ENCODE assay signal across 10 cellular contexts in the genomic region with DNA sequence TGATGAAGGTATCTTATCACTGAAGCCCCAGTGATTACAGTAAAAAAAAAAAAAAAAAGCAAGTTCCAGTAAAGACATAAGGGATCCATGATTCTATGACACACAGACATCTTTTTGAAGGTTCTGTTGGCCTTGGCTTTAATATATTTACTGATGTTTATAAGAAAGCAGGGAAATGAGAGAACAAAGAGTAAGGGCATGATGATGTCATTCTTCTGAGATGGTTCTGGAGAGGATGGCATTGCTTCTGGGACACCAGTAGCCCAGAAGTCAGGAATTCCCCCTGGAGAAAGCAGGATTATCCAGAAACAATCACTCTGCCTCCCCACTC.
DNase-seq lines count a peak whose midpoint lies in the region; ATAC-seq, FAIRE-seq and TF ChIP-seq lines count a peak whose summit lies in the region.
"Had no signal": no experiment of that assay in that cellular context is flagged by ENCODE, and none has a peak within 500 bp of the region (broad histone marks: within the 10 kb centered on the region; RNA-seq: fewer than 3 reads in every experiment).

No MANE protein-coding gene starts in this region.

- TF ChIP-seq CTCF in KMS-11 (conservative IDR thresholded peaks at IDR 0.05; ENCODE audit: low read depth, low read length) = no peak
- no peak for TF ChIP-seq CTCF in H1 (IDR thresholded peaks at IDR 0.05; ENCODE audit: control extremely low read depth in 1 of 3, insufficient read depth in 1 of 3, low read depth in 1 of 3, low read length in 3 of 3)
- TF ChIP-seq CTCF in type B pancreatic cell (conservative IDR thresholded peaks at IDR 0.05) = no peak

- peak overlapping the region; percentile 70 to 96 for H3K27ac Mint-ChIP-seq in activated naive CD4-positive, alpha-beta T cell treated with anti-CD3 and anti-CD28 coated beads, Interleukin-2, amount 50 U/mL, for 72 hours
- H3K27ac Mint-ChIP-seq in type B pancreatic cell = peak overlapping the region; percentile 56

- no peaks in the 10 kb centered on the region for H3K79me1 ChIP-seq in H1 (ENCODE audit: low read depth, low read length)

- H3K36me3 Mint-ChIP-seq in activated naive CD4-positive, alpha-beta T cell treated with anti-CD3 and anti-CD28 coated beads, Interleukin-2, amount 50 U/mL, for 72 hours = peaks cover 0 to 37% of the 10 kb centered on the region in 2 donors
- no peaks in the 10 kb centered on the region for H3K36me3 Mint-ChIP-seq in type B pancreatic cell

- H2BK120ac ChIP-seq in H1 (replicated peaks; ENCODE audit: low read depth, low read length) = no peak overlapping the region

- no peak for TF ChIP-seq RAD21 in H1 (IDR thresholded peaks at IDR 0.05 in 1 of 2, conservative IDR thresholded peaks at IDR 0.05 in 1 of 2; ENCODE audit: low read depth in 2 of 2, low read length in 2 of 2)

- no peak for FAIRE-seq in H1 (lab: Jason Lieb, UNC)

- no peaks in the 10 kb centered on the region for H3K27me3 ChIP-seq in KMS-11 (ENCODE audit: insufficient read depth, low read depth)
- no peaks in the 10 kb centered on the region for H3K27me3 ChIP-seq in H1 (replicated peaks in 1 of 4; ENCODE audit: control insufficient read depth in 3 of 4, extremely low read depth in 1 of 4, insufficient read depth in 3 of 4, low read length in 3 of 4)

- H3K9me3 ChIP-seq in H1 (ENCODE audit: insufficient read depth in 2 of 2, low read depth in 1 of 2, low read length in 1 of 2) = no peaks in the 10 kb centered on the region

- no peak overlapping the region for H4K5ac ChIP-seq in H1 (ENCODE audit: insufficient read length, low read depth, low read length)

- H3K9me3 Mint-ChIP-seq in activated naive CD4-positive, alpha-beta T cell treated with anti-CD3 and anti-CD28 coated beads, Interleukin-2, amount 50 U/mL, for 72 hours = peaks cover 0 to 11% of the 10 kb centered on the region in 2 donors
- no peaks in the 10 kb centered on the region for H3K9me3 Mint-ChIP-seq in type B pancreatic cell

- no peak overlapping the region for H3K23ac ChIP-seq in H1 (ENCODE audit: insufficient read length)

- H4K20me1 ChIP-seq in KMS-11 (ENCODE audit: insufficient read depth) = no peaks in the 10 kb centered on the region
- H4K20me1 ChIP-seq in H1 (replicated peaks in 1 of 2; ENCODE audit: control insufficient read depth in 1 of 2, insufficient read depth in 2 of 2, low read length in 2 of 2) = no peaks in the 10 kb centered on the region

- no peak overlapping the region for H4K91ac ChIP-seq in H1 (replicated peaks; ENCODE audit: insufficient read length, low read length)

- H2AFZ ChIP-seq in KMS-11 (ENCODE audit: low read depth) = peak overlapping the region; percentile 34; the same call in 1 of the 2 replicates
- H2AFZ ChIP-seq in H1 (ENCODE audit: low read length) = peak overlapping the region; percentile 17; the same call in 1 of the 2 replicates

- TF ChIP-seq EP300 in H1 (IDR thresholded peaks at IDR 0.05; ENCODE audit: borderline replicate concordance in 1 of 2, low read depth in 2 of 2, low read length in 2 of 2) = no peak

- H3K4ac ChIP-seq in H1 (replicated peaks; ENCODE audit: insufficient read length, low read depth, low read length) = no peak overlapping the region

- no peak overlapping the region for H2BK20ac ChIP-seq in H1 (ENCODE audit: low read length)

- no peak overlapping the region for H3K14ac ChIP-seq in H1 (ENCODE audit: insufficient read length)

- H3K18ac ChIP-seq in H1 (ENCODE audit: extremely low read depth, low read length) = no peak overlapping the region

- H3K9ac ChIP-seq in KMS-11 (peak overlapping the region; percentile 47; the same call in 1 of the 2 replicates), H1 (replicated peaks in 1 of 4; ENCODE audit: extremely low read depth in 1 of 4, low read depth in 3 of 4, low read length in 3 of 4) (no peak overlapping the region)

- no peak for ATAC-seq in activated naive CD4-positive, alpha-beta T cell treated with anti-CD3 and anti-CD28 coated beads, Interleukin-2, amount 50 U/mL, for 72 hours
- no peak for ATAC-seq in GM18511 (IDR thresholded peaks at IDR 0.05; ENCODE audit: unreplicated experiment)

- no peak overlapping the region for H3K4me3 Mint-ChIP-seq in type B pancreatic cell

- no peaks in the 10 kb centered on the region for H3K23me2 ChIP-seq in H1 (ENCODE audit: low read depth, low read length)

- H3K4me2 ChIP-seq in KMS-11 (peak overlapping the region; percentile 71), H1 (ENCODE audit: insufficient read depth in 1 of 2, low read depth in 2 of 2, low read length in 2 of 2) (no peak overlapping the region; a peak in 1 of 4 replicates)

- no peak for TF ChIP-seq POLR2A in H1 (IDR thresholded peaks at IDR 0.05; ENCODE audit: control extremely low read depth in 1 of 2, low read depth in 2 of 2, low read length in 2 of 2)

- CTCF ChIA-PET in H1 (lab: Charles Lee; ENCODE audit: partially characterized antibody) = interaction anchor here (1.8 to 4.6 kb wide), 3 partner anchors 10 to 404 kb away, joined by 3 to 27 read pairs (median 5); no protein-coding TSS in a partner anchor

- H2AK5ac ChIP-seq in H1 (ENCODE audit: low read depth, low read length) = no peak overlapping the region

- peaks cover 3% of the 10 kb centered on the region for H3K27me3 Mint-ChIP-seq in type B pancreatic cell

- no peak overlapping the region for H3K4me3 ChIP-seq in KMS-11 (IDR thresholded peaks at IDR 0.05; ENCODE audit: insufficient read depth, low read depth, low read length)
- no peak overlapping the region for H3K4me3 ChIP-seq in H1 (ENCODE audit: extremely low read depth in 1 of 4, insufficient read depth in 2 of 4, low read depth in 3 of 4, low read length in 4 of 4)

- no peak overlapping the region for H4K8ac ChIP-seq in H1 (ENCODE audit: extremely low read depth, insufficient read depth, low read length)

- peaks cover 46% of the 10 kb centered on the region for H3K4me1 Mint-ChIP-seq in type B pancreatic cell (ENCODE audit: unreplicated experiment)

- no peak overlapping the region for H2BK15ac ChIP-seq in H1 (ENCODE audit: low read length)

- no peak overlapping the region for H3K56ac ChIP-seq in H1 (replicated peaks; ENCODE audit: insufficient read length, low read depth, low read length)

- H3K79me2 ChIP-seq in KMS-11 (ENCODE audit: insufficient read depth, low read depth) (no peaks in the 10 kb centered on the region), H1 (ENCODE audit: control insufficient read depth in 1 of 2, insufficient read depth in 2 of 2, low read length in 2 of 2) (no peaks in the 10 kb centered on the region)

- H3K27ac ChIP-seq in KMS-11 (peak overlapping the region; percentile 94), H1 (ENCODE audit: low read depth, low read length) (no peak overlapping the region; the same call in 1 of the 2 replicates)

- H3K36me3 ChIP-seq in KMS-11 (ENCODE audit: insufficient read depth) = no peaks in the 10 kb centered on the region
- H3K36me3 ChIP-seq in H1 (ENCODE audit: control insufficient read depth in 2 of 4, insufficient read depth in 4 of 4, low read length in 3 of 4) = no peaks in the 10 kb centered on the region

- H3K4me1 ChIP-seq in KMS-11 (ENCODE audit: low read depth, poor library complexity, severe bottlenecking) = peaks cover 35% of the 10 kb centered on the region
- H3K4me1 ChIP-seq in H1 (replicated peaks in 1 of 4; ENCODE audit: control insufficient read depth in 3 of 4, insufficient read depth in 4 of 4, low read length in 3 of 4) = peaks cover 3 to 7% (median 5%) of the 10 kb centered on the region in 4 experiments; a peak in 4 of 7 replicates

- POLR2A ChIA-PET in H1 (lab: Charles Lee; ENCODE audit: partially characterized antibody) = no interaction called here

- DNase-seq in activated naive CD4-positive, alpha-beta T cell treated with anti-CD3 and anti-CD28 coated beads, Interleukin-2, amount 50 U/mL, for 72 hours (ENCODE audit: low spot score in 2 of 2) = no peak
- no peak for DNase-seq in activated naive CD4-positive, alpha-beta T cell treated with Interleukin-2 at 50 U/mL for 16 hours
- no peak for DNase-seq in H1 (ENCODE audit: low read depth in 1 of 2, low spot score in 2 of 2)
- no peak for DNase-seq in type B pancreatic cell (ENCODE audit: extremely low spot score, unreplicated experiment)
- DNase-seq in NCI-H187 treated with DMSO at 0.1 percent for 48 hours (lab: John Stamatoyannopoulos, UW) = no peak
- DNase-seq in cerebellar nuclear complex (lab: John Stamatoyannopoulos, UW) = no peak
- DNase-seq: NCI-H2029 treated with DMSO at 0.1 percent for 48 hours, T-helper 9 cell had no signal

- no peak overlapping the region for H2BK12ac ChIP-seq in H1 (ENCODE audit: low read depth, low read length)

- no peak overlapping the region for H2BK5ac ChIP-seq in H1 (ENCODE audit: low read depth, low read length)

TF ChIP-seq in H1, 55 proteins besides CTCF, POLR2A, EP300 and RAD21:
- TF ChIP-seq FOSL1 (IDR thresholded peaks at IDR 0.05; ENCODE audit: insufficient read depth, low read depth, low read length) = no peak
- TF ChIP-seq MAFK (IDR thresholded peaks at IDR 0.05; ENCODE audit: low read depth, low read length) = no peak
- TF ChIP-seq PHF8 (conservative IDR thresholded peaks at IDR 0.05; ENCODE audit: low read depth, low read length) = no peak
- TF ChIP-seq SIX5 (IDR thresholded peaks at IDR 0.05; ENCODE audit: low read depth, low read length) = no peak
- no peak for TF ChIP-seq BCL11A (IDR thresholded peaks at IDR 0.05; ENCODE audit: low read depth in 2 of 2, low read length in 2 of 2)
- TF ChIP-seq, protein P1, sequence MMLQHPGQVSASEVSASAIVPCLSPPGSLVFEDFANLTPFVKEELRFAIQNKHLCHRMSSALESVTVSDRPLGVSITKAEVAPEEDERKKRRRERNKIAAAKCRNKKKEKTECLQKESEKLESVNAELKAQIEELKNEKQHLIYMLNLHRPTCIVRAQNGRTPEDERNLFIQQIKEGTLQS (IDR thresholded peaks at IDR 0.05; ENCODE audit: insufficient read depth, low read depth, low read length) = no peak
- no peak for TF ChIP-seq SAP30 (IDR thresholded peaks at IDR 0.05; ENCODE audit: insufficient read depth, insufficient replicate concordance, low read length)
- TF ChIP-seq GTF2F1 (IDR thresholded peaks at IDR 0.05; ENCODE audit: borderline replicate concordance, low read depth, low read length) = no peak
